8 cellular contexts compared by ENCODE assay signal in the genomic region with DNA sequence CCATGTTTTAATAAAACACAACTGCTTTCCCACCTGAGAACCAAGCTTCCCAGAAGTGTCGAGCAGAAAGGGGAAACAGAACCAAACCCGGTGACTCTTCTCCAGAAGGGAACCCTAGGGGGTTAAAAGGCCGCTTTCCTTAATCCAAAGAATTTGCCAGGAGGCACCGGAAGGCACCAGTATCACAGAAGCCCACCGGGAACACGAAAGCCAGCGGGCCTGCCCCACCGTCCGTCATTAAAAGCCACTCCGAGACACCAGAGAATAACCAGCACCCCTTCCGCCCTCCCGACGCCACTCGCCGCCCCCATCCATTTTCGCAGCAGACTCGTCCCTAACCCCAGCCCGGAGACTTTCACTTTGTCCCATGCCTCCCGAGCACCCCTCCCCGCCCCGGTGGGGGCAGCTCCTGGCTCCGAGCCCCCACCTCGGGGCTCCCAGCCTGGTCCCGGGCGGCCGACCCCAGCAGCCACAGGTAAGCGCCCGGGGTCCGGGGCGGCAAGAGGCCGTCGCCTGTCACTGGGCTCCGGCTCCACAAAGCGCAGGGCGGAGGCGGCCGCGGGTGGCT.
DNase-seq lines count a peak whose midpoint lies in the region; ATAC-seq and TF ChIP-seq lines count a peak whose summit lies in the region.

No MANE protein-coding gene starts in this region.

- H3K36me3 ChIP-seq in lower lobe of right lung = peaks cover 27% of the 10 kb centered on the region

- TF ChIP-seq CTCF in lower lobe of right lung (IDR thresholded peaks at IDR 0.05) = no peak

- H3K4me3 ChIP-seq in lower lobe of right lung = peak overlapping the region; percentile 71

- H3K4me1 ChIP-seq in lower lobe of right lung = peaks cover 61% of the 10 kb centered on the region

- peak; percentile 14 for DNase-seq in NCI-H2227 treated with DMSO at 0.1 percent for 48 hours (lab: John Stamatoyannopoulos, UW)
- no peak for DNase-seq in NCI-H2227 (lab: John Stamatoyannopoulos, UW; ENCODE audit: unreplicated experiment)
- peak; percentile 18 to 38 (median 24) for DNase-seq in T-helper 17 cell
- peak in 15 of 61 donors; percentile 25 to 61 (median 46) for DNase-seq in caudate nucleus (lab: John Stamatoyannopoulos, UW)
- DNase-seq in lower lobe of right lung = peak; percentile 58
- peak; percentile 38 to 52 for DNase-seq in stimulated activated naive CD8-positive, alpha-beta T cell treated with anti-CD3 and anti-CD28 coated beads, Interleukin-15, amount 100 ng/mL, for 72 hours
- DNase-seq in SHP77 (lab: John Stamatoyannopoulos, UW) = no peak

- H3K4me3 Mint-ChIP-seq in T-helper 17 cell = no peak overlapping the region
- no peak overlapping the region for H3K4me3 Mint-ChIP-seq in stimulated activated naive CD8-positive, alpha-beta T cell treated with anti-CD3 and anti-CD28 coated beads, Interleukin-15, amount 100 ng/mL, for 72 hours

- H3K27me3 Mint-ChIP-seq in T-helper 17 cell = no peaks in the 10 kb centered on the region
- no peaks in the 10 kb centered on the region for H3K27me3 Mint-ChIP-seq in stimulated activated naive CD8-positive, alpha-beta T cell treated with anti-CD3 and anti-CD28 coated beads, Interleukin-15, amount 100 ng/mL, for 72 hours

- no peaks in the 10 kb centered on the region for H3K9me3 Mint-ChIP-seq in stimulated activated naive CD8-positive, alpha-beta T cell treated with anti-CD3 and anti-CD28 coated beads, Interleukin-15, amount 100 ng/mL, for 72 hours

- no peaks in the 10 kb centered on the region for H3K27me3 ChIP-seq in lower lobe of right lung (ENCODE audit: low read depth)

- no peak overlapping the region for H3K27ac Mint-ChIP-seq in T-helper 17 cell
- H3K27ac Mint-ChIP-seq in stimulated activated naive CD8-positive, alpha-beta T cell treated with anti-CD3 and anti-CD28 coated beads, Interleukin-15, amount 100 ng/mL, for 72 hours = peak overlapping the region; percentile 87 to 94

- ATAC-seq in T-helper 17 cell (peak; percentile 8), lower lobe of right lung (peak; percentile 6 to 31), HG02884 (IDR thresholded peaks at IDR 0.05; ENCODE audit: unreplicated experiment) (no peak)
- peak; percentile 31 for ATAC-seq in stimulated activated naive CD8-positive, alpha-beta T cell treated with anti-CD3 and anti-CD28 coated beads, Interleukin-15, amount 100 ng/mL, for 72 hours

- intact Hi-C loops in lower lobe of right lung (cut with DNase I) = no loop called here

- H3K36me3 Mint-ChIP-seq in T-helper 17 cell (ENCODE audit: low read depth) = peaks cover 9% of the 10 kb centered on the region

- H3K9me3 ChIP-seq in T-helper 17 cell (ENCODE audit: control insufficient read depth, low read length, poor library complexity, severe bottlenecking) (no peaks in the 10 kb centered on the region), lower lobe of right lung (no peaks in the 10 kb centered on the region)

- H3K27ac ChIP-seq in caudate nucleus (ENCODE audit: low read depth, low read length) (peak overlapping the region; percentile 98), lower lobe of right lung (peak overlapping the region; percentile 94)

- peaks cover 43% of the 10 kb centered on the region for H3K4me1 Mint-ChIP-seq in T-helper 17 cell
- H3K4me1 Mint-ChIP-seq in stimulated activated naive CD8-positive, alpha-beta T cell treated with anti-CD3 and anti-CD28 coated beads, Interleukin-15, amount 100 ng/mL, for 72 hours = peaks cover 46% of the 10 kb centered on the region

Comparison
In these comparisons a context has a peak if more than half of its experiments do, and no peak if none do; other contexts are left out.
1. DNase-seq: peak in NCI-H2227 treated with DMSO at 0.1 percent for 48 hours (single experiment), T-helper 17 cell (3 of 3), lower lobe of right lung (single experiment) and stimulated activated naive CD8-positive, alpha-beta T cell treated with anti-CD3 and anti-CD28 coated beads, Interleukin-15, amount 100 ng/mL, for 72 hours (2 of 2); none in NCI-H2227 (single experiment) and SHP77 (0 of 2).